1 cellular context compared by ENCODE assay signal in the genomic region with DNA sequence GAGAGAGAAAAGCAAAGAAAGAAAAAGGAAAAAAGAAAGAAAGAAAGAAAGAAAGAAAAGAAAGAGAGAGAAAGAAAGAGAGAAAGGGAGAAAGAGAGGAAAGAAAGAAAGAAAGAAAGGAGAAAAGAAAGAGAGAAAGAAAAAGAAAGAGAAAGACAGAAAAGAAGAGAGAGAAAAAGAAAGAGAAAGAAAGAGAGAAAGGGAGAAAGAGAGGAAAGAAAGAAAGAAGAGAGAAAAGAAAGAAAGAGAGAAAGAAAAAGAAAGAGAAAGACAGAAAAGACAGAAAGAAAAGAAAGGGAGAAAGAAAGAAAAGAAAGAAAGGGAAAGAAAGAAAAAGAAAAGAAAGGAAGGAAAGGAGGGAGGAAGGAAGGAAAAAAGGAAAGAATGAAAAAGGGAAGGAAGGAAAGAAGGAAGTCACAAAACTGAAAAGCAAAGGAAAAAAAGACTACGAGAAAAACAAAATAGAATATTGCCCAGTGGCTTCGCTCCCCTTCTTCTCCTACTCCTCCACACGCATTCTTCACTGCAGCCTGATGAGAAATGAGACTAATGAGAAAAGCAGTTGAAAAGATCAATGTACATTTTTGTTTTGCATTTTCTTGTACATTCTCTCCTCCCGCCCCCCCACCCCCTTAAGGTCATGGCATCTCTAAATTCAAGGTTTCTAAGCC.
TF ChIP-seq lines count a peak whose summit lies in the region.

No MANE protein-coding gene starts in this region.

TF ChIP-seq in K562, 482 proteins besides CTCF, POLR2A, EP300 and RAD21:
- TF ChIP-seq, protein P1, sequence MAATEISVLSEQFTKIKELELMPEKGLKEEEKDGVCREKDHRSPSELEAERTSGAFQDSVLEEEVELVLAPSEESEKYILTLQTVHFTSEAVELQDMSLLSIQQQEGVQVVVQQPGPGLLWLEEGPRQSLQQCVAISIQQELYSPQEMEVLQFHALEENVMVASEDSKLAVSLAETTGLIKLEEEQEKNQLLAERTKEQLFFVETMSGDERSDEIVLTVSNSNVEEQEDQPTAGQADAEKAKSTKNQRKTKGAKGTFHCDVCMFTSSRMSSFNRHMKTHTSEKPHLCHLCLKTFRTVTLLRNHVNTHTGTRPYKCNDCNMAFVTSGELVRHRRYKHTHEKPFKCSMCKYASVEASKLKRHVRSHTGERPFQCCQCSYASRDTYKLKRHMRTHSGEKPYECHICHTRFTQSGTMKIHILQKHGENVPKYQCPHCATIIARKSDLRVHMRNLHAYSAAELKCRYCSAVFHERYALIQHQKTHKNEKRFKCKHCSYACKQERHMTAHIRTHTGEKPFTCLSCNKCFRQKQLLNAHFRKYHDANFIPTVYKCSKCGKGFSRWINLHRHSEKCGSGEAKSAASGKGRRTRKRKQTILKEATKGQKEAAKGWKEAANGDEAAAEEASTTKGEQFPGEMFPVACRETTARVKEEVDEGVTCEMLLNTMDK (IDR thresholded peaks at IDR 0.05; ENCODE audit: borderline replicate concordance, insufficient read depth, low read depth, low read length, poor library complexity, severe bottlenecking): no peak
- TF ChIP-seq, protein P2, sequence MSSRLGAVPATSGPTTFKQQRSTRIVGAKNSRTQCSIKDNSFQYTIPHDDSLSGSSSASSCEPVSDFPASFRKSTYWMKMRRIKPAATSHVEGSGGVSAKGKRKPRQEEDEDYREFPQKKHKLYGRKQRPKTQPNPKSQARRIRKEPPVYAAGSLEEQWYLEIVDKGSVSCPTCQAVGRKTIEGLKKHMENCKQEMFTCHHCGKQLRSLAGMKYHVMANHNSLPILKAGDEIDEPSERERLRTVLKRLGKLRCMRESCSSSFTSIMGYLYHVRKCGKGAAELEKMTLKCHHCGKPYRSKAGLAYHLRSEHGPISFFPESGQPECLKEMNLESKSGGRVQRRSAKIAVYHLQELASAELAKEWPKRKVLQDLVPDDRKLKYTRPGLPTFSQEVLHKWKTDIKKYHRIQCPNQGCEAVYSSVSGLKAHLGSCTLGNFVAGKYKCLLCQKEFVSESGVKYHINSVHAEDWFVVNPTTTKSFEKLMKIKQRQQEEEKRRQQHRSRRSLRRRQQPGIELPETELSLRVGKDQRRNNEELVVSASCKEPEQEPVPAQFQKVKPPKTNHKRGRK (tag; IDR thresholded peaks at IDR 0.05): peak; percentile 99
- TF ChIP-seq EWSR1 (IDR thresholded peaks at IDR 0.05; ENCODE audit: borderline replicate concordance, low read depth, partially characterized antibody): no peak
- TF ChIP-seq, protein P3, sequence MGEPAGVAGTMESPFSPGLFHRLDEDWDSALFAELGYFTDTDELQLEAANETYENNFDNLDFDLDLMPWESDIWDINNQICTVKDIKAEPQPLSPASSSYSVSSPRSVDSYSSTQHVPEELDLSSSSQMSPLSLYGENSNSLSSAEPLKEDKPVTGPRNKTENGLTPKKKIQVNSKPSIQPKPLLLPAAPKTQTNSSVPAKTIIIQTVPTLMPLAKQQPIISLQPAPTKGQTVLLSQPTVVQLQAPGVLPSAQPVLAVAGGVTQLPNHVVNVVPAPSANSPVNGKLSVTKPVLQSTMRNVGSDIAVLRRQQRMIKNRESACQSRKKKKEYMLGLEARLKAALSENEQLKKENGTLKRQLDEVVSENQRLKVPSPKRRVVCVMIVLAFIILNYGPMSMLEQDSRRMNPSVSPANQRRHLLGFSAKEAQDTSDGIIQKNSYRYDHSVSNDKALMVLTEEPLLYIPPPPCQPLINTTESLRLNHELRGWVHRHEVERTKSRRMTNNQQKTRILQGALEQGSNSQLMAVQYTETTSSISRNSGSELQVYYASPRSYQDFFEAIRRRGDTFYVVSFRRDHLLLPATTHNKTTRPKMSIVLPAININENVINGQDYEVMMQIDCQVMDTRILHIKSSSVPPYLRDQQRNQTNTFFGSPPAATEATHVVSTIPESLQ (CRISPR knock-in tag; IDR thresholded peaks at IDR 0.05): no peak
- no peak for TF ChIP-seq ZNF707 (CRISPR knock-in tag; conservative IDR thresholded peaks at IDR 0.05)
- peak; percentile 49 for TF ChIP-seq U2AF1 (optimal IDR thresholded peaks at IDR 0.05; ENCODE audit: low read depth, low read length)
- 0 out of 2 replicates have a peak, but pooled peaks have one; percentile 19 for TF ChIP-seq PHB2 (IDR thresholded peaks at IDR 0.05; ENCODE audit: low read depth)
- TF ChIP-seq, protein P4, sequence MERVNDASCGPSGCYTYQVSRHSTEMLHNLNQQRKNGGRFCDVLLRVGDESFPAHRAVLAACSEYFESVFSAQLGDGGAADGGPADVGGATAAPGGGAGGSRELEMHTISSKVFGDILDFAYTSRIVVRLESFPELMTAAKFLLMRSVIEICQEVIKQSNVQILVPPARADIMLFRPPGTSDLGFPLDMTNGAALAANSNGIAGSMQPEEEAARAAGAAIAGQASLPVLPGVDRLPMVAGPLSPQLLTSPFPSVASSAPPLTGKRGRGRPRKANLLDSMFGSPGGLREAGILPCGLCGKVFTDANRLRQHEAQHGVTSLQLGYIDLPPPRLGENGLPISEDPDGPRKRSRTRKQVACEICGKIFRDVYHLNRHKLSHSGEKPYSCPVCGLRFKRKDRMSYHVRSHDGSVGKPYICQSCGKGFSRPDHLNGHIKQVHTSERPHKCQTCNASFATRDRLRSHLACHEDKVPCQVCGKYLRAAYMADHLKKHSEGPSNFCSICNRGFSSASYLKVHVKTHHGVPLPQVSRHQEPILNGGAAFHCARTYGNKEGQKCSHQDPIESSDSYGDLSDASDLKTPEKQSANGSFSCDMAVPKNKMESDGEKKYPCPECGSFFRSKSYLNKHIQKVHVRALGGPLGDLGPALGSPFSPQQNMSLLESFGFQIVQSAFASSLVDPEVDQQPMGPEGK (CRISPR knock-in tag; IDR thresholded peaks at IDR 0.05; ENCODE audit: borderline replicate concordance): no peak
- TF ChIP-seq CBX8 (IDR thresholded peaks at IDR 0.05; ENCODE audit: borderline replicate concordance, extremely low read depth, low read depth, low read length, poor library complexity, severe bottlenecking): no peak
- TF ChIP-seq PTBP1 (IDR thresholded peaks at IDR 0.05; ENCODE audit: low read depth, low read length): no peak
- no peak for TF ChIP-seq TCF7L2 (IDR thresholded peaks at IDR 0.05; ENCODE audit: low read depth, low read length)
- TF ChIP-seq, protein P5, sequence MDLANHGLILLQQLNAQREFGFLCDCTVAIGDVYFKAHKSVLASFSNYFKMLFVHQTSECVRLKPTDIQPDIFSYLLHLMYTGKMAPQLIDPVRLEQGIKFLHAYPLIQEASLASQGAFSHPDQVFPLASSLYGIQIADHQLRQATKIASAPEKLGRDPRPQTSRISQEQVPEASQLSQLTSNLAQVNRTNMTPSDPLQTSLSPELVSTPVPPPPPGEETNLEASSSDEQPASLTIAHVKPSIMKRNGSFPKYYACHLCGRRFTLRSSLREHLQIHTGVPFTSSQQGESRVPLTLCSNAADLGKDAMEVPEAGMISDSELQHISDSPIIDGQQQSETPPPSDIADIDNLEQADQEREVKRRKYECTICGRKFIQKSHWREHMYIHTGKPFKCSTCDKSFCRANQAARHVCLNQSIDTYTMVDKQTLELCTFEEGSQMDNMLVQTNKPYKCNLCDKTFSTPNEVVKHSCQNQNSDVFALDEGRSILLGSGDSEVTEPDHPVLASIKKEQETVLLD (IDR thresholded peaks at IDR 0.05): 0 out of 2 replicates have a peak, but pooled peaks have one; percentile 59
- no peak for TF ChIP-seq ZNF699 (CRISPR knock-in tag; IDR thresholded peaks at IDR 0.05; ENCODE audit: insufficient replicate concordance)
- TF ChIP-seq ZNF785 (CRISPR knock-in tag; IDR thresholded peaks at IDR 0.05): no peak
TF ChIP-seq in K562: peak in this region for 4.
